ENCODE assay signal across 18 cellular contexts in the genomic region with DNA sequence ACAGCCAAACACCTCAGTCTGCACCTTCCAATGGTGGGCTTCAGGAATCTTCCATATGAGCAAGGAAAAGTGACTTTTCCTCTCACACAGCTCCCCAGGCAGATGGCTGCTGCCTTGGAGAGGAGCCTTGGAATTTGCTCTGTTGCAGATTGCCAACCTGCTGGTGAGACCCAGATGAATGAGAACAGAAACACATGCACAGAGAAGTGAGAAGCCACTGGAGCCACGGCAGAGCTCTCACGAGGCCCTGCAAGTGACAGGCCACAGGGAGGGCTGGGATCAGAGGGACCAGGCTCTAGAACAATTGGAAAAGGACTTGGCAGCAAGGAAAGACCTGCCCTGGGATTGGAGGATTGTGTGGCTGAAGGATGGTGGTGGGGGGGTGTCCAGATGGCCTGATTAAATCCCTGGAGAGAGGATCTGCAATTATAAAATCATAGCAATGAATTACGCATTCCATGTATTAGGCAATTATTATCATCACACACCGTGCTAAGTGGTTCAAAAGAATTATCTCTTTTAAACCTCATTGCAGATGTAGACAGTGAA.
DNase-seq lines count a peak whose midpoint lies in the region; TF ChIP-seq lines count a peak whose summit lies in the region.
"Had no signal": no experiment of that assay in that cellular context is flagged by ENCODE, and none has a peak within 500 bp of the region (broad histone marks: within the 10 kb centered on the region; RNA-seq: fewer than 3 reads in every experiment).

No MANE protein-coding gene starts in this region.

- no peak overlapping the region for H2BK120ac ChIP-seq in H9 (ENCODE audit: low read depth, low read length, poor library complexity, severe bottlenecking)

- no peak overlapping the region for H2AFZ ChIP-seq in H9 (ENCODE audit: low read length)

- no peak overlapping the region for H3K23ac ChIP-seq in H9 (ENCODE audit: insufficient read length, low read depth, low read length)

- no peak overlapping the region for H3K9ac ChIP-seq in BLaER1
- no peak overlapping the region for H3K9ac ChIP-seq in H9 (ENCODE audit: extremely low read depth, insufficient read length, low read length)

- no peak overlapping the region for H3T11ph ChIP-seq in H9 (ENCODE audit: low read length)

- no peaks in the 10 kb centered on the region for H3K79me2 ChIP-seq in H9 (ENCODE audit: insufficient read depth, low read length)

- no peak overlapping the region for H4K8ac ChIP-seq in H9 (replicated peaks; ENCODE audit: insufficient read length, low read depth, low read length)

- H3K36me3 Mint-ChIP-seq in brain (no peaks in the 10 kb centered on the region), H9 (ENCODE audit: insufficient read depth in 1 of 3, low read depth in 3 of 3) (no peaks in the 10 kb centered on the region)

- no peak overlapping the region for H2AK5ac ChIP-seq in H9 (ENCODE audit: insufficient read length, low read length)

- no peaks in the 10 kb centered on the region for H3K79me1 ChIP-seq in H9 (ENCODE audit: insufficient read depth, low read depth, low read length, poor library complexity, severe bottlenecking)

- H3K23me2 ChIP-seq in H9 (ENCODE audit: insufficient read length, low read depth, low read length, poor library complexity, severe bottlenecking): no peaks in the 10 kb centered on the region

- no peak overlapping the region for H3K18ac ChIP-seq in H9 (ENCODE audit: insufficient read length, low read depth, low read length)

- H3K27ac ChIP-seq in BLaER1: no peak overlapping the region
- no peak overlapping the region for H3K27ac ChIP-seq in H9 (ENCODE audit: insufficient read length, low read depth, low read length)
- H3K27ac ChIP-seq: A549, Peyer's patch had no signal

- H3K27ac Mint-ChIP-seq in brain (peak overlapping the region; percentile 17 to 88 (median 63)), H9 (no peak overlapping the region)
- H3K27ac Mint-ChIP-seq: CD8-positive, alpha-beta T cell had no signal

- TF ChIP-seq CTCF in brain (conservative IDR thresholded peaks at IDR 0.05) (no peak), H9 (conservative IDR thresholded peaks at IDR 0.05) (no peak)

- H2BK12ac ChIP-seq in H9 (ENCODE audit: insufficient read length, low read depth, low read length): no peak overlapping the region

- H2BK15ac ChIP-seq in H9 (ENCODE audit: low read depth, low read length): no peak overlapping the region

- DNase-seq in NCI-H2171 (lab: John Stamatoyannopoulos, UW) (peak; percentile 72), retina (peak; percentile 27), NOMO-1 treated with DMSO at 0.1 percent for 48 hours (lab: John Stamatoyannopoulos, UW; ENCODE audit: unreplicated experiment) (no peak), H9 (no peak), NCI-H2107 (lab: John Stamatoyannopoulos, UW) (no peak)
- DNase-seq: AML-193; CD8-positive, alpha-beta T cell; H7; IMR-90; Kasumi-1; NCI-H2081; NCI-H226; NCI-H748 treated with DMSO at 0.1 percent for 48 hours; Peyer's patch; Right ventricle myocardium superior had no signal

- H3K9me3 Mint-ChIP-seq in brain: peaks cover 0 to 27% (median 0%) of the 10 kb centered on the region in 5 experiments
- no peaks in the 10 kb centered on the region for H3K9me3 Mint-ChIP-seq in H9
- H3K9me3 Mint-ChIP-seq: CD8-positive, alpha-beta T cell had no signal

- no peak overlapping the region for H2BK20ac ChIP-seq in H9 (ENCODE audit: low read depth, low read length, poor library complexity, severe bottlenecking)

- no peaks in the 10 kb centered on the region for H3K9me3 ChIP-seq in BLaER1
- no peaks in the 10 kb centered on the region for H3K9me3 ChIP-seq in H9 (ENCODE audit: control insufficient read depth, low read depth, low read length)
- H3K9me3 ChIP-seq: A549, Peyer's patch had no signal

- WGBS in H9 (ENCODE audit: extremely low coverage, insufficient read length, low lambda C conversion rate): no CpG with 5 or more reads among the region's 4 CpGs

- peak overlapping the region; percentile 45 for H3K4me2 ChIP-seq in BLaER1
- H3K4me2 ChIP-seq in H9 (ENCODE audit: insufficient read depth, insufficient read length, low read length): no peak overlapping the region
- H3K4me2 ChIP-seq: A549 had no signal

- H4K20me1 ChIP-seq in BLaER1: no peaks in the 10 kb centered on the region
- no peaks in the 10 kb centered on the region for H4K20me1 ChIP-seq in H9 (ENCODE audit: control insufficient read depth, insufficient read depth, insufficient read length)

- H3K27me3 ChIP-seq in BLaER1: no peaks in the 10 kb centered on the region
- no peaks in the 10 kb centered on the region for H3K27me3 ChIP-seq in H9 (ENCODE audit: insufficient read depth, low read length)
- H3K27me3 ChIP-seq: Peyer's patch had no signal

- peaks cover 12% of the 10 kb centered on the region for H3K4me1 Mint-ChIP-seq in brain
- H3K4me1 Mint-ChIP-seq in H9: 0 out of 4 replicates have a peak, but pooled peaks cover 0 to 6% of the 10 kb centered on the region in 2 experiments

- no peak overlapping the region for H3K4me3 ChIP-seq in BLaER1
- H3K4me3 ChIP-seq: A549, Peyer's patch had no signal

- H4K5ac ChIP-seq in H9 (ENCODE audit: insufficient read length, low read depth, low read length): no peak overlapping the region

- no peak overlapping the region for H3K56ac ChIP-seq in H9 (ENCODE audit: insufficient read length, low read depth, low read length)

- H3K27me3 Mint-ChIP-seq in brain: peaks cover 11% of the 10 kb centered on the region
- H3K27me3 Mint-ChIP-seq in H9 (ENCODE audit: low read depth): no peaks in the 10 kb centered on the region; the same call in 1 of the 2 replicates

- H4K91ac ChIP-seq in H9 (ENCODE audit: insufficient read length, low read depth, low read length): no peak overlapping the region

- no peak overlapping the region for H3K4ac ChIP-seq in H9 (ENCODE audit: low read depth, low read length)

- H3K14ac ChIP-seq in H9 (ENCODE audit: insufficient read depth, low read length): no peak overlapping the region

- H3K4me3 Mint-ChIP-seq in brain (peak overlapping the region in 2 of 5 experiments; percentile 28 to 63), H9 (no peak overlapping the region)
- H3K4me3 Mint-ChIP-seq: CD8-positive, alpha-beta T cell had no signal

- no peaks in the 10 kb centered on the region for H3K36me3 ChIP-seq in BLaER1
- H3K36me3 ChIP-seq: Peyer's patch had no signal

- peaks cover 20% of the 10 kb centered on the region for H3K4me1 ChIP-seq in BLaER1
- no peaks in the 10 kb centered on the region for H3K4me1 ChIP-seq in H9 (ENCODE audit: insufficient read depth, low read length)
- H3K4me1 ChIP-seq: A549, Peyer's patch had no signal

- H2BK5ac ChIP-seq in H9 (ENCODE audit: insufficient read length, low read length): no peak overlapping the region

Comparison
In these comparisons a context has a peak if more than half of its experiments do, and no peak if none do; other contexts are left out.
1. DNase-seq: peak in NCI-H2171 (single experiment) and retina (single experiment); none in NOMO-1 treated with DMSO at 0.1 percent for 48 hours (single experiment), H9 (single experiment) and NCI-H2107 (single experiment).
2. H3K27ac Mint-ChIP-seq: peak in brain (5 of 5); none in H9 (0 of 3).